8 cellular contexts compared by ENCODE assay signal in genomic region chr17:37358830-37359681, GRCh38. TPM values are rescaled to one million over a fixed set of nuclear protein-coding genes. Genes with fewer than 3 reads are reported as not detected.
A peak's percentile ranks its signal among the peaks of the same experiment; 100 is the strongest.
DNase-seq lines count a peak whose midpoint lies in the region; ATAC-seq and TF ChIP-seq lines count a peak whose summit lies in the region.

No MANE protein-coding gene starts in this region.

- no peaks in the 10 kb centered on the region for H3K36me3 Mint-ChIP-seq in endodermal cell (ENCODE audit: low read depth)
- no peaks in the 10 kb centered on the region for H3K36me3 Mint-ChIP-seq in mesothelial cell of epicardium

- H3K27ac Mint-ChIP-seq in endodermal cell (peak overlapping the region; percentile 94), mesothelial cell of epicardium (peak overlapping the region; percentile 87)

- H3K9me3 ChIP-seq in endodermal cell (ENCODE audit: control insufficient read depth, low read length), result no peaks in the 10 kb centered on the region

- H3K4me3 Mint-ChIP-seq in endodermal cell (peak overlapping the region; percentile 87), mesothelial cell of epicardium (peak overlapping the region; percentile 84)

- no peaks in the 10 kb centered on the region for H3K27me3 ChIP-seq in endodermal cell (ENCODE audit: control insufficient read depth, insufficient read depth, low read length, poor library complexity, severe bottlenecking)

- H3K4me1 ChIP-seq in endodermal cell (ENCODE audit: control insufficient read depth, insufficient read depth, low read length), result peaks cover 8% of the 10 kb centered on the region

- peaks cover 7% of the 10 kb centered on the region for H3K36me3 ChIP-seq in endodermal cell (ENCODE audit: control insufficient read depth, insufficient read depth, low read length)

- ATAC-seq in GM21360 (IDR thresholded peaks at IDR 0.05; ENCODE audit: unreplicated experiment), result peak; percentile 90

- H3K27me3 Mint-ChIP-seq in endodermal cell (ENCODE audit: insufficient read depth) (no peaks in the 10 kb centered on the region), mesothelial cell of epicardium (ENCODE audit: low read depth) (no peaks in the 10 kb centered on the region)

- H3K4me3 ChIP-seq in endodermal cell (ENCODE audit: low read length), result peak overlapping the region; percentile 97

- H3K4me1 Mint-ChIP-seq in endodermal cell, result peaks cover 26% of the 10 kb centered on the region
- H3K4me1 Mint-ChIP-seq in mesothelial cell of epicardium, result peaks cover 47% of the 10 kb centered on the region

- no peaks in the 10 kb centered on the region for H3K9me3 Mint-ChIP-seq in endodermal cell
- no peaks in the 10 kb centered on the region for H3K9me3 Mint-ChIP-seq in mesothelial cell of epicardium

- TF ChIP-seq CTCF in endodermal cell (conservative IDR thresholded peaks at IDR 0.05), result peak; percentile 67
- no peak for TF ChIP-seq CTCF in mesothelial cell of epicardium (IDR thresholded peaks at IDR 0.05; ENCODE audit: unreplicated experiment)

- 0 to 1% methylated on average over 36 to 88 of the region's 88 CpGs for WGBS in endodermal cell (ENCODE audit: insufficient coverage in 1 of 2, insufficient read length in 1 of 2), 2 experiments

- in situ Hi-C loops in Caki2 (cut with HindIII; ENCODE audit: low pct_unique_long_range_greater_than_20kb, low sequenced_read_pairs), result no loop called here

- H3K27ac ChIP-seq in endodermal cell (ENCODE audit: low read depth, low read length), result peak overlapping the region; percentile 85

- peak overlapping the region; percentile 66 for H3K9ac ChIP-seq in endodermal cell (ENCODE audit: extremely low read depth, low read length, poor library complexity, severe bottlenecking)

- peak; percentile 98 for DNase-seq in Caki2 (ENCODE audit: low read depth)
- DNase-seq in HT-29 (ENCODE audit: low spot score), result peak; percentile 99
- peak; percentile 95 for DNase-seq in NOMO-1 treated with DMSO at 0.1 percent for 48 hours (lab: John Stamatoyannopoulos, UW; ENCODE audit: unreplicated experiment)
- DNase-seq in activated CD8-positive, alpha-beta memory T cell treated with anti-CD3 and anti-CD28 coated beads, Interleukin-2, amount 50 U/mL, for 1 hour (ENCODE audit: extremely low read depth), result peak; percentile 65
- peak; percentile 100 for DNase-seq in endodermal cell
- peak; percentile 70 to 77 for DNase-seq in mesothelial cell of epicardium (ENCODE audit: low spot score in 2 of 2, unreplicated experiment in 2 of 2)
- peak; percentile 84 to 85 for DNase-seq in stimulated activated CD8-positive, alpha-beta memory T cell treated with anti-CD3 and anti-CD28 coated beads, Interleukin-15, amount 100 ng/mL, for 4 hours (ENCODE audit: low read depth in 2 of 2)

RNA-seq across cellular contexts. Expression of gene C17orf78, which starts 16.7 kb away (rescaled TPM):
- not detected in 2 replicates for total RNA-seq in Caki2 (2014; rRNA removed; shearing (Covaris generic); ENCODE audit: low replicate concordance)
- not detected in 2 replicates for total RNA-seq in HT-29 (2014; rRNA removed; shearing (Covaris generic))
- not detected for total RNA-seq in endodermal cell
- not detected for polyA plus RNA-seq in endodermal cell (2013, experiment 1 of 2)
- polyA plus RNA-seq in endodermal cell (2013, experiment 2 of 2), result not detected
- not detected in 3 replicates for total RNA-seq in mesothelial cell of epicardium

RNA-seq across cellular contexts. Expression of gene ACACA, which starts 47.6 kb away (rescaled TPM):
- 30.8 and 34.5 TPM in 2 replicates for total RNA-seq in Caki2 (2014; rRNA removed; shearing (Covaris generic); ENCODE audit: low replicate concordance)
- 84.4 and 111 TPM in 2 replicates for total RNA-seq in HT-29 (2014; rRNA removed; shearing (Covaris generic))
- total RNA-seq in endodermal cell (10 to 100 TPM; 66.7 to 68.6 TPM), mesothelial cell of epicardium (124 to 132 TPM (median 127 TPM) in 3 replicates)
- 57.3 TPM for polyA plus RNA-seq in endodermal cell (2013, experiment 1 of 2)
- 57.2 TPM for polyA plus RNA-seq in endodermal cell (2013, experiment 2 of 2)

RNA-seq across cellular contexts. Expression of gene TADA2A, which starts 47.6 kb away (rescaled TPM):
- 6.8 and 14.1 TPM in 2 replicates for total RNA-seq in Caki2 (2014; rRNA removed; shearing (Covaris generic); ENCODE audit: low replicate concordance)
- 20.0 and 30.6 TPM in 2 replicates for total RNA-seq in HT-29 (2014; rRNA removed; shearing (Covaris generic))
- 10 to 100 TPM; 26.9 to 31.6 TPM for total RNA-seq in endodermal cell
- 21.1 TPM for polyA plus RNA-seq in endodermal cell (2013, experiment 1 of 2)
- polyA plus RNA-seq in endodermal cell (2013, experiment 2 of 2), result 18.1 TPM
- 25.2 to 28.9 TPM (median 26.8 TPM) in 3 replicates for total RNA-seq in mesothelial cell of epicardium

Comparison
In these comparisons a context has a peak if more than half of its experiments do, and no peak if none do; other contexts are left out.
1. Peak in every context shown above with its lines: DNase-seq, ATAC-seq, H3K4me3 ChIP-seq and H3K27ac ChIP-seq.